ENCODE assay signal across 8 cellular contexts in the genomic region with DNA sequence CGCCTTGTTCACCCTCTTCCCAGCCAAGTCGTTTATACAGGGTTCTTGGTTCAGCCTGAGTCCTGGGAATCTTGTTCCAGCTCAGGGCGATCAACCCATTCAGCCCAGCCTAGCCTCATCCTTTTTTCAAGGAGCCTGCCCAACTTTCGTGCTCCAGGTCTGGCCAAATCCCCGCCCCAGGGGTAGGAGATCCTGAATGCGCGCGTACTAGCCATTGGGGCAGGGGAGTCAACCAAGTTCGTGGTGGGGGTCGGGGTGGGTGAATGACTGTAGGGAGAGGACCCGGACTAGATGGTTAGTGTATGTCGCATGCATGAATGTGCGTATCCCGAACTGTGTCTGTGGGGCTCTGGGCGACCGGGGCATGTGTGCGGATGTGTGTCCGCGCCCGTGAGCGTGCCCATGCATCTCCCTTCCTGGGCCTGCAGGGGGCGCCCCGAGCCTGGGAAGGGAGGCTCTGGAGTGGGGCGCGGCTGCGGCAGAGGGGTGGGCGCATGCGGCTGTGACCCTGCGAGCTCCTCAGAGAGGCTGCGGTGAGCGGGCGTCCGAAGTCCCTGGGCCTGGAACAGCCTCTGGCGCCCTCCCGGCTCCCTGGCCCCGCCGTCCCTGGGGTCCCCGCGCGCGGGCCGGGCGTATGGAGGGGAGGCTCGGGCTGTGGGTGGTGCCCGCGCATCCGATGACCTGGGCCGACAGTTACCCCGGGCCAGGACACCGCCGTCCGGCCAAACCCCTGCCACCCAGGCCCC. TPM values are rescaled to one million over a fixed set of nuclear protein-coding genes. Genes with fewer than 3 reads are reported as not detected.
A peak's percentile ranks its signal among the peaks of the same experiment; 100 is the strongest.
DNase-seq lines count a peak whose midpoint lies in the region; ATAC-seq, FAIRE-seq and TF ChIP-seq lines count a peak whose summit lies in the region.

No MANE protein-coding gene starts in this region.

- no peaks in the 10 kb centered on the region for H3K36me3 ChIP-seq in small intestine (ENCODE audit: control insufficient read depth in 2 of 2, insufficient read depth in 2 of 2, low read length in 2 of 2)

- DNase-seq in AG04449 (ENCODE audit: low read depth, low spot score) = no peak
- peak; percentile 68 to 84 for DNase-seq in NCI-H1930 (lab: John Stamatoyannopoulos, UW)
- DNase-seq in activated CD4-positive, CD25-positive, alpha-beta regulatory T cell (lab: John Stamatoyannopoulos, UW) = peak; percentile 49 to 70 (median 61)
- DNase-seq in cardiac fibroblast (ENCODE audit: low read depth in 2 of 2) = peak; percentile 65 to 71
- peak; percentile 64 to 70 (median 68) for DNase-seq in immature natural killer cell
- DNase-seq in small intestine = peak; percentile 71

- H3K4me1 ChIP-seq in small intestine (ENCODE audit: control insufficient read depth in 2 of 2, insufficient read depth in 1 of 2, low read depth in 1 of 2, low read length in 1 of 2) = no peaks in the 10 kb centered on the region

- no peaks in the 10 kb centered on the region for H3K9me3 Mint-ChIP-seq in immature natural killer cell

- peak overlapping the region in 1 of 2 donors; percentile 80 for H3K27ac ChIP-seq in small intestine (ENCODE audit: low read depth in 1 of 2, low read length in 1 of 2)

- peak overlapping the region; percentile 66 to 85 (median 76) for H3K4me3 Mint-ChIP-seq in immature natural killer cell

- POLR2A ChIA-PET in AG04449 (lab: Yijun Ruan, JAX) = no interaction called here

- H3K27ac Mint-ChIP-seq in immature natural killer cell = no peak overlapping the region

- H3K27me3 Mint-ChIP-seq in immature natural killer cell (ENCODE audit: low read depth in 3 of 3) = peaks cover 4 to 9% (median 6%) of the 10 kb centered on the region in 3 donors

- TF ChIP-seq CTCF in AG04449 (IDR thresholded peaks at IDR 0.05; ENCODE audit: insufficient read depth, low read length, missing control alignments) (peak; percentile 98), cardiac fibroblast (IDR thresholded peaks at IDR 0.05; ENCODE audit: low read depth, low read length) (peak; percentile 90)

- no peaks in the 10 kb centered on the region for H3K36me3 Mint-ChIP-seq in immature natural killer cell

- CTCF ChIA-PET in AG04449 (lab: Yijun Ruan, JAX) = interaction anchor here (0.6 to 8.7 kb wide), 27 partner anchors 11 to 838 kb away, joined by 3 to 163 read pairs (median 6); partner anchors contain the start of genes CCL19, CCL21, DCTN3 and GALT

- H3K27me3 ChIP-seq in small intestine (ENCODE audit: control insufficient read depth in 2 of 2, insufficient read depth in 2 of 2, low read length in 2 of 2) = peaks cover 0 to 3% of the 10 kb centered on the region in 2 donors

- WGBS in small intestine, 3 donors = 8 to 19% (median 10%) methylated on average over 24 to 52 of the region's 52 CpGs

- H3K4me3 ChIP-seq in AG04449 (ENCODE audit: low read depth, low read length) (peak overlapping the region; percentile 62), cardiac fibroblast (replicated peaks in 1 of 2; ENCODE audit: low read depth in 2 of 2, low read length in 2 of 2) (peak overlapping the region; percentile 49 to 66), small intestine (ENCODE audit: low read depth in 1 of 2, low read length in 2 of 2) (peak overlapping the region; percentile 38 to 61)

- peaks cover 8 to 18% of the 10 kb centered on the region in 2 donors for H3K4me1 Mint-ChIP-seq in immature natural killer cell

- H3K9me3 ChIP-seq in small intestine (ENCODE audit: control insufficient read depth, low read depth) = no peaks in the 10 kb centered on the region

- ATAC-seq in GM21390 (IDR thresholded peaks at IDR 0.05; ENCODE audit: unreplicated experiment) = peak; percentile 72
- no peak for ATAC-seq in GM21619 (IDR thresholded peaks at IDR 0.05; ENCODE audit: unreplicated experiment)

- FAIRE-seq in small intestine (lab: Jason Lieb, UNC) = no peak

RNA-seq across cellular contexts. Expression of gene CCL21, which starts 8.7 kb away (rescaled TPM):
- polyA plus RNA-seq in immature natural killer cell = not detected
- 100 to 1,000 TPM in 1 of 3 donors, 10 to 100 TPM in 1, 1 to 10 TPM in 1; 2.2 to 286 (median 24.6) TPM for polyA plus RNA-seq in small intestine

RNA-seq across cellular contexts. Expression of gene CCL19, which starts 10.1 kb away (rescaled TPM):
- polyA plus RNA-seq in immature natural killer cell (not detected), small intestine (1 to 10 TPM in 1 of 3 donors, not detected in 2; 5.5 TPM)

RNA-seq across cellular contexts. Expression of gene CCL27, which starts 38.7 kb away (rescaled TPM):
- polyA plus RNA-seq in immature natural killer cell (not detected), small intestine (under 1 TPM in 2 of 3 donors, not detected in 1; 0.09 to 0.89 TPM)

RNA-seq across cellular contexts. Expression of gene IL11RA, which starts 49.2 kb away (rescaled TPM):
- polyA plus RNA-seq in immature natural killer cell (10 to 100 TPM in 1 of 3 donors, 1 to 10 TPM in 2; 2.9 to 14.0 (median 5.0) TPM), small intestine (10 to 100 TPM; 10.3 to 30.6 (median 20.0) TPM)

RNA-seq across cellular contexts. Expression of gene GALT, which starts 54.7 kb away (rescaled TPM):
- polyA plus RNA-seq in immature natural killer cell (10 to 100 TPM; 43.7 to 61.2 (median 47.3) TPM), small intestine (100 to 1,000 TPM in 1 of 3 donors, 10 to 100 TPM in 2; 37.4 to 106 (median 61.6) TPM)
